In genomic region chr16:75074920-75075687, GRCh38 we compare ENCODE assay signal across 9 cellular contexts. TPM values are rescaled to one million over a fixed set of nuclear protein-coding genes. Genes with fewer than 3 reads are reported as not detected.
A peak's percentile ranks its signal among the peaks of the same experiment; 100 is the strongest.
DNase-seq lines count a peak whose midpoint lies in the region; ATAC-seq and TF ChIP-seq lines count a peak whose summit lies in the region.
"Had no signal": no experiment of that assay in that cellular context is flagged by ENCODE, and none has a peak within 500 bp of the region (broad histone marks: within the 10 kb centered on the region; RNA-seq: fewer than 3 reads in every experiment).

No MANE protein-coding gene starts in this region.

- TF ChIP-seq CTCF in testis (IDR thresholded peaks at IDR 0.05): no peak

- ATAC-seq in HG03196 (IDR thresholded peaks at IDR 0.05; ENCODE audit: unreplicated experiment): peak; percentile 88

- H3K36me3 ChIP-seq in testis (ENCODE audit: low read depth, missing control alignments): no peaks in the 10 kb centered on the region

- no peak for TF ChIP-seq POLR2A in testis (IDR thresholded peaks at IDR 0.05)

- H3K27ac ChIP-seq in testis: no peak overlapping the region

- peaks cover 5% of the 10 kb centered on the region for H3K4me1 ChIP-seq in testis

- H3K27me3 Mint-ChIP-seq in T-helper 2 cell treated with Interferon-gamma antibody and Interleukin-4, amounts not matched to agents 5 μg/mL and 100 μg/mL, for 36 hours (ENCODE audit: low read depth): no peaks in the 10 kb centered on the region

- WGBS in testis, 2 donors: 75 to 76% methylated on average over 11 to 12 of the region's 12 CpGs

- no peaks in the 10 kb centered on the region for H3K27me3 ChIP-seq in testis

- H3K9me3 ChIP-seq in testis: no peaks in the 10 kb centered on the region

- H3K27ac Mint-ChIP-seq in T-helper 2 cell treated with Interferon-gamma antibody and Interleukin-4, amounts not matched to agents 5 μg/mL and 100 μg/mL, for 36 hours: peak overlapping the region; percentile 93

- peak; percentile 81 for DNase-seq in GM19240 (ENCODE audit: insufficient read length, low spot score)
- peak; percentile 87 for DNase-seq in T-helper 2 cell treated with Interferon-gamma antibody and Interleukin-4, amounts not matched to agents 5 μg/mL and 100 μg/mL, for 36 hours (ENCODE audit: low spot score)
- peak; percentile 62 for DNase-seq in amniotic epithelial cell (ENCODE audit: low read depth)
- peak; percentile 23 to 70 for DNase-seq in stimulated activated CD4-positive, alpha-beta T cell treated with anti-CD3 and anti-CD28 coated beads, Interleukin-15, amount 100 ng/mL, for 1 hour (ENCODE audit: low read depth in 1 of 2, low spot score in 1 of 2)
- no peak for DNase-seq in midbrain (lab: John Stamatoyannopoulos, UW)
- DNase-seq in testis: no peak
- no peak for DNase-seq in DMS53 treated with DMSO at 0.1 percent for 48 hours (lab: John Stamatoyannopoulos, UW; ENCODE audit: unreplicated experiment)

- peaks cover 24% of the 10 kb centered on the region for H3K36me3 Mint-ChIP-seq in T-helper 2 cell treated with Interferon-gamma antibody and Interleukin-4, amounts not matched to agents 5 μg/mL and 100 μg/mL, for 36 hours (ENCODE audit: low read depth)

- H3K4me3 ChIP-seq in testis: no peak overlapping the region

- H3K4me1 Mint-ChIP-seq in T-helper 2 cell treated with Interferon-gamma antibody and Interleukin-4, amounts not matched to agents 5 μg/mL and 100 μg/mL, for 36 hours (ENCODE audit: low read depth): peaks cover 59% of the 10 kb centered on the region

- H3K4me3 Mint-ChIP-seq in T-helper 2 cell treated with Interferon-gamma antibody and Interleukin-4, amounts not matched to agents 5 μg/mL and 100 μg/mL, for 36 hours: peak overlapping the region; percentile 67

- intact Hi-C loops in testis (cut with DNase I; ENCODE audit: low total_unique reads): no loop called here

- H3K9me3 Mint-ChIP-seq in T-helper 2 cell treated with Interferon-gamma antibody and Interleukin-4, amounts not matched to agents 5 μg/mL and 100 μg/mL, for 36 hours: peaks cover 3% of the 10 kb centered on the region

RNA-seq across cellular contexts. Expression of gene LDHD, which starts 41.5 kb away (rescaled TPM):
- total RNA-seq in testis: 10 to 100 TPM in 1 of 2 donors, 1 to 10 TPM in 1; 5.0 to 14.4 TPM
- polyA plus RNA-seq in testis (ENCODE audit: insufficient read depth, low read depth, low replicate concordance): 4.2 TPM
- polyA plus RNA-seq: neural cell had no signal

Comparison
In these comparisons a context has a peak if more than half of its experiments do, and no peak if none do; other contexts are left out.
1. DNase-seq: peak in GM19240 (single experiment), T-helper 2 cell treated with Interferon-gamma antibody and Interleukin-4, amounts not matched to agents 5 μg/mL and 100 μg/mL, for 36 hours (single experiment), amniotic epithelial cell (single experiment) and stimulated activated CD4-positive, alpha-beta T cell treated with anti-CD3 and anti-CD28 coated beads, Interleukin-15, amount 100 ng/mL, for 1 hour (2 of 2); none in midbrain (single experiment), testis (single experiment) and DMS53 treated with DMSO at 0.1 percent for 48 hours (single experiment).